Comparison of ENCODE assay signal across 1 cellular context in the genomic region with DNA sequence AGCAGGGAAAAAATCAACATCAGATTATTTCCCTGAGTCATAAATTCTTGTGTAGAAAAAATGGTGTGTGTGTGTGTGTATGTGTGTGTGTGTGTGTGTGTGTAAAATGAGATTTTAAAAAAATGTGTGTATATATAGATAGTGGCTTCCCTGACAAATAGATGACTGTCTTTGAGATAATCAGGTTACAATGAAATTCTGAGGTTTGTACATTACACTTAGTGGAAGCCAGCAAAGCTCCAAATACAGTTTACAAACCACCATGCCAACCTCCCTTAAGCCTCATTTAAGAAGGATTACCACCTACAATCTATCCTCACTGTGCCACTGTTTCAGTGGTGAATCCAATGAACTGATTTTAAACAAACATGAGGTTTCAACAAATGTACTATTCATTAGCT.
TF ChIP-seq lines count a peak whose summit lies in the region.

No MANE protein-coding gene starts in this region.

TF ChIP-seq in K562, 482 proteins besides CTCF, POLR2A, EP300 and RAD21 (continued from another document):
- TF ChIP-seq, protein P1, sequence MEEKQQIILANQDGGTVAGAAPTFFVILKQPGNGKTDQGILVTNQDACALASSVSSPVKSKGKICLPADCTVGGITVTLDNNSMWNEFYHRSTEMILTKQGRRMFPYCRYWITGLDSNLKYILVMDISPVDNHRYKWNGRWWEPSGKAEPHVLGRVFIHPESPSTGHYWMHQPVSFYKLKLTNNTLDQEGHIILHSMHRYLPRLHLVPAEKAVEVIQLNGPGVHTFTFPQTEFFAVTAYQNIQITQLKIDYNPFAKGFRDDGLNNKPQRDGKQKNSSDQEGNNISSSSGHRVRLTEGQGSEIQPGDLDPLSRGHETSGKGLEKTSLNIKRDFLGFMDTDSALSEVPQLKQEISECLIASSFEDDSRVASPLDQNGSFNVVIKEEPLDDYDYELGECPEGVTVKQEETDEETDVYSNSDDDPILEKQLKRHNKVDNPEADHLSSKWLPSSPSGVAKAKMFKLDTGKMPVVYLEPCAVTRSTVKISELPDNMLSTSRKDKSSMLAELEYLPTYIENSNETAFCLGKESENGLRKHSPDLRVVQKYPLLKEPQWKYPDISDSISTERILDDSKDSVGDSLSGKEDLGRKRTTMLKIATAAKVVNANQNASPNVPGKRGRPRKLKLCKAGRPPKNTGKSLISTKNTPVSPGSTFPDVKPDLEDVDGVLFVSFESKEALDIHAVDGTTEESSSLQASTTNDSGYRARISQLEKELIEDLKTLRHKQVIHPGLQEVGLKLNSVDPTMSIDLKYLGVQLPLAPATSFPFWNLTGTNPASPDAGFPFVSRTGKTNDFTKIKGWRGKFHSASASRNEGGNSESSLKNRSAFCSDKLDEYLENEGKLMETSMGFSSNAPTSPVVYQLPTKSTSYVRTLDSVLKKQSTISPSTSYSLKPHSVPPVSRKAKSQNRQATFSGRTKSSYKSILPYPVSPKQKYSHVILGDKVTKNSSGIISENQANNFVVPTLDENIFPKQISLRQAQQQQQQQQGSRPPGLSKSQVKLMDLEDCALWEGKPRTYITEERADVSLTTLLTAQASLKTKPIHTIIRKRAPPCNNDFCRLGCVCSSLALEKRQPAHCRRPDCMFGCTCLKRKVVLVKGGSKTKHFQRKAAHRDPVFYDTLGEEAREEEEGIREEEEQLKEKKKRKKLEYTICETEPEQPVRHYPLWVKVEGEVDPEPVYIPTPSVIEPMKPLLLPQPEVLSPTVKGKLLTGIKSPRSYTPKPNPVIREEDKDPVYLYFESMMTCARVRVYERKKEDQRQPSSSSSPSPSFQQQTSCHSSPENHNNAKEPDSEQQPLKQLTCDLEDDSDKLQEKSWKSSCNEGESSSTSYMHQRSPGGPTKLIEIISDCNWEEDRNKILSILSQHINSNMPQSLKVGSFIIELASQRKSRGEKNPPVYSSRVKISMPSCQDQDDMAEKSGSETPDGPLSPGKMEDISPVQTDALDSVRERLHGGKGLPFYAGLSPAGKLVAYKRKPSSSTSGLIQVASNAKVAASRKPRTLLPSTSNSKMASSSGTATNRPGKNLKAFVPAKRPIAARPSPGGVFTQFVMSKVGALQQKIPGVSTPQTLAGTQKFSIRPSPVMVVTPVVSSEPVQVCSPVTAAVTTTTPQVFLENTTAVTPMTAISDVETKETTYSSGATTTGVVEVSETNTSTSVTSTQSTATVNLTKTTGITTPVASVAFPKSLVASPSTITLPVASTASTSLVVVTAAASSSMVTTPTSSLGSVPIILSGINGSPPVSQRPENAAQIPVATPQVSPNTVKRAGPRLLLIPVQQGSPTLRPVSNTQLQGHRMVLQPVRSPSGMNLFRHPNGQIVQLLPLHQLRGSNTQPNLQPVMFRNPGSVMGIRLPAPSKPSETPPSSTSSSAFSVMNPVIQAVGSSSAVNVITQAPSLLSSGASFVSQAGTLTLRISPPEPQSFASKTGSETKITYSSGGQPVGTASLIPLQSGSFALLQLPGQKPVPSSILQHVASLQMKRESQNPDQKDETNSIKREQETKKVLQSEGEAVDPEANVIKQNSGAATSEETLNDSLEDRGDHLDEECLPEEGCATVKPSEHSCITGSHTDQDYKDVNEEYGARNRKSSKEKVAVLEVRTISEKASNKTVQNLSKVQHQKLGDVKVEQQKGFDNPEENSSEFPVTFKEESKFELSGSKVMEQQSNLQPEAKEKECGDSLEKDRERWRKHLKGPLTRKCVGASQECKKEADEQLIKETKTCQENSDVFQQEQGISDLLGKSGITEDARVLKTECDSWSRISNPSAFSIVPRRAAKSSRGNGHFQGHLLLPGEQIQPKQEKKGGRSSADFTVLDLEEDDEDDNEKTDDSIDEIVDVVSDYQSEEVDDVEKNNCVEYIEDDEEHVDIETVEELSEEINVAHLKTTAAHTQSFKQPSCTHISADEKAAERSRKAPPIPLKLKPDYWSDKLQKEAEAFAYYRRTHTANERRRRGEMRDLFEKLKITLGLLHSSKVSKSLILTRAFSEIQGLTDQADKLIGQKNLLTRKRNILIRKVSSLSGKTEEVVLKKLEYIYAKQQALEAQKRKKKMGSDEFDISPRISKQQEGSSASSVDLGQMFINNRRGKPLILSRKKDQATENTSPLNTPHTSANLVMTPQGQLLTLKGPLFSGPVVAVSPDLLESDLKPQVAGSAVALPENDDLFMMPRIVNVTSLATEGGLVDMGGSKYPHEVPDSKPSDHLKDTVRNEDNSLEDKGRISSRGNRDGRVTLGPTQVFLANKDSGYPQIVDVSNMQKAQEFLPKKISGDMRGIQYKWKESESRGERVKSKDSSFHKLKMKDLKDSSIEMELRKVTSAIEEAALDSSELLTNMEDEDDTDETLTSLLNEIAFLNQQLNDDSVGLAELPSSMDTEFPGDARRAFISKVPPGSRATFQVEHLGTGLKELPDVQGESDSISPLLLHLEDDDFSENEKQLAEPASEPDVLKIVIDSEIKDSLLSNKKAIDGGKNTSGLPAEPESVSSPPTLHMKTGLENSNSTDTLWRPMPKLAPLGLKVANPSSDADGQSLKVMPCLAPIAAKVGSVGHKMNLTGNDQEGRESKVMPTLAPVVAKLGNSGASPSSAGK (IDR thresholded peaks at IDR 0.05) = no peak
- TF ChIP-seq CBFA2T3 (IDR thresholded peaks at IDR 0.05) (peak; percentile 58), ETV5 (CRISPR knock-in tag; IDR thresholded peaks at IDR 0.05; ENCODE audit: low read depth) (no peak), NRF1 (conservative IDR thresholded peaks at IDR 0.05 in 1 of 2, IDR thresholded peaks at IDR 0.05 in 1 of 2) (no peak), MCM2 (IDR thresholded peaks at IDR 0.05; ENCODE audit: low read depth) (no peak), PPARD (CRISPR knock-in tag; IDR thresholded peaks at IDR 0.05) (no peak), TAL1 (IDR thresholded peaks at IDR 0.05) (peak; percentile 35; the same call in 1 of the 2 replicates), SMARCE1 (IDR thresholded peaks at IDR 0.05) (0 out of 2 replicates have a peak, but pooled peaks have one; percentile 38), FOXK1 (CRISPR knock-in tag; IDR thresholded peaks at IDR 0.05; ENCODE audit: borderline replicate concordance) (no peak), ARID1B (IDR thresholded peaks at IDR 0.05) (peak; percentile 68)
- TF ChIP-seq, protein P2, sequence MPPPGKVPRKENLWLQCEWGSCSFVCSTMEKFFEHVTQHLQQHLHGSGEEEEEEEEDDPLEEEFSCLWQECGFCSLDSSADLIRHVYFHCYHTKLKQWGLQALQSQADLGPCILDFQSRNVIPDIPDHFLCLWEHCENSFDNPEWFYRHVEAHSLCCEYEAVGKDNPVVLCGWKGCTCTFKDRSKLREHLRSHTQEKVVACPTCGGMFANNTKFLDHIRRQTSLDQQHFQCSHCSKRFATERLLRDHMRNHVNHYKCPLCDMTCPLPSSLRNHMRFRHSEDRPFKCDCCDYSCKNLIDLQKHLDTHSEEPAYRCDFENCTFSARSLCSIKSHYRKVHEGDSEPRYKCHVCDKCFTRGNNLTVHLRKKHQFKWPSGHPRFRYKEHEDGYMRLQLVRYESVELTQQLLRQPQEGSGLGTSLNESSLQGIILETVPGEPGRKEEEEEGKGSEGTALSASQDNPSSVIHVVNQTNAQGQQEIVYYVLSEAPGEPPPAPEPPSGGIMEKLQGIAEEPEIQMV (tag; conservative IDR thresholded peaks at IDR 0.05; ENCODE audit: low read depth) = no peak
- TF ChIP-seq, protein P3, sequence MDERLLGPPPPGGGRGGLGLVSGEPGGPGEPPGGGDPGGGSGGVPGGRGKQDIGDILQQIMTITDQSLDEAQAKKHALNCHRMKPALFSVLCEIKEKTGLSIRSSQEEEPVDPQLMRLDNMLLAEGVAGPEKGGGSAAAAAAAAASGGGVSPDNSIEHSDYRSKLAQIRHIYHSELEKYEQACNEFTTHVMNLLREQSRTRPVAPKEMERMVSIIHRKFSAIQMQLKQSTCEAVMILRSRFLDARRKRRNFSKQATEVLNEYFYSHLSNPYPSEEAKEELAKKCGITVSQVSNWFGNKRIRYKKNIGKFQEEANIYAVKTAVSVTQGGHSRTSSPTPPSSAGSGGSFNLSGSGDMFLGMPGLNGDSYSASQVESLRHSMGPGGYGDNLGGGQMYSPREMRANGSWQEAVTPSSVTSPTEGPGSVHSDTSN (CRISPR knock-in tag; IDR thresholded peaks at IDR 0.05; ENCODE audit: low read depth) = no peak
- TF ChIP-seq, protein P3 (tag; conservative IDR thresholded peaks at IDR 0.05; ENCODE audit: low read depth) = 0 out of 2 replicates have a peak, but pooled peaks have one; percentile 31
- TF ChIP-seq, protein P4, sequence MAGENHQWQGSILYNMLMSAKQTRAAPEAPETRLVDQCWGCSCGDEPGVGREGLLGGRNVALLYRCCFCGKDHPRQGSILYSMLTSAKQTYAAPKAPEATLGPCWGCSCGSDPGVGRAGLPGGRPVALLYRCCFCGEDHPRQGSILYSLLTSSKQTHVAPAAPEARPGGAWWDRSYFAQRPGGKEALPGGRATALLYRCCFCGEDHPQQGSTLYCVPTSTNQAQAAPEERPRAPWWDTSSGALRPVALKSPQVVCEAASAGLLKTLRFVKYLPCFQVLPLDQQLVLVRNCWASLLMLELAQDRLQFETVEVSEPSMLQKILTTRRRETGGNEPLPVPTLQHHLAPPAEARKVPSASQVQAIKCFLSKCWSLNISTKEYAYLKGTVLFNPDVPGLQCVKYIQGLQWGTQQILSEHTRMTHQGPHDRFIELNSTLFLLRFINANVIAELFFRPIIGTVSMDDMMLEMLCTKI (IDR thresholded peaks at IDR 0.05; ENCODE audit: partially characterized antibody) = no peak
- TF ChIP-seq, protein P5, sequence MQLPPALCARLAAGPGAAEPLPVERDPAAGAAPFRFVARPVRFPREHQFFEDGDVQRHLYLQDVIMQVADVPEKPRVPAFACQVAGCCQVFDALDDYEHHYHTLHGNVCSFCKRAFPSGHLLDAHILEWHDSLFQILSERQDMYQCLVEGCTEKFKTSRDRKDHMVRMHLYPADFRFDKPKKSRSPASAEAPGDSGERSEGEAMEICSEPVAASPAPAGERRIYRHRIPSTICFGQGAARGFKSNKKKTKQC (CRISPR knock-in tag; IDR thresholded peaks at IDR 0.05) = no peak
